10 cellular contexts compared by ENCODE assay signal in genomic region chr6:109794201-109794926, GRCh38.
DNase-seq lines count a peak whose midpoint lies in the region; ATAC-seq and TF ChIP-seq lines count a peak whose summit lies in the region.
"Had no signal": no experiment of that assay in that cellular context is flagged by ENCODE, and none has a peak within 500 bp of the region (broad histone marks: within the 10 kb centered on the region; RNA-seq: fewer than 3 reads in every experiment).

No MANE protein-coding gene starts in this region.

- no peaks in the 10 kb centered on the region for H3K27me3 ChIP-seq in PC-9 (ENCODE audit: insufficient read depth, low read depth)
- H3K27me3 ChIP-seq in CD4-positive, alpha-beta T cell (ENCODE audit: control insufficient read depth, insufficient read depth, low read length), result no peaks in the 10 kb centered on the region

- H3K4me3 Mint-ChIP-seq in stimulated activated memory B cell treated with anti-CD40 and anti-IgM and Interleukin-4, amounts not matched to agents 10 μg/mL and 1 μg/mL and 100 μg/mL, for 72 hours, result peak overlapping the region; percentile 47
- H3K4me3 Mint-ChIP-seq in CD4-positive, alpha-beta T cell, result no peak overlapping the region

- peaks cover 11% of the 10 kb centered on the region for H3K4me1 Mint-ChIP-seq in stimulated activated memory B cell treated with anti-CD40 and anti-IgM and Interleukin-4, amounts not matched to agents 10 μg/mL and 1 μg/mL and 100 μg/mL, for 72 hours
- no peaks in the 10 kb centered on the region for H3K4me1 Mint-ChIP-seq in CD4-positive, alpha-beta T cell (ENCODE audit: low read depth)

- H3K27ac ChIP-seq in PC-9, result peak overlapping the region; percentile 84
- H3K27ac ChIP-seq in CD4-positive, alpha-beta T cell (ENCODE audit: low read depth, low read length), result no peak overlapping the region
- H3K27ac ChIP-seq: parathyroid adenoma had no signal

- no peaks in the 10 kb centered on the region for H3K27me3 Mint-ChIP-seq in stimulated activated memory B cell treated with anti-CD40 and anti-IgM and Interleukin-4, amounts not matched to agents 10 μg/mL and 1 μg/mL and 100 μg/mL, for 72 hours
- H3K27me3 Mint-ChIP-seq in CD4-positive, alpha-beta T cell, result no peaks in the 10 kb centered on the region

- intact Hi-C loops in PC-9 (cut with micrococcal nuclease; ENCODE audit: unreplicated experiment), result no loop called here
- intact Hi-C loops in CD4-positive, alpha-beta T cell (cut with DNase I, micrococcal nuclease), result loop anchor here in 1 of 2 experiments (10.0 kb wide), 1 partner anchor 200 kb away; no protein-coding TSS in a partner anchor

- CTCF ChIA-PET in PC-9 (lab: Charles Lee), result interaction anchor here (0.5 kb wide), 1 partner anchor 13 kb away, joined by 3 read pairs; no protein-coding TSS in a partner anchor
- CTCF ChIA-PET in CD4-positive, alpha-beta T cell (lab: Charles Lee), result no interaction called here

- peak overlapping the region; percentile 63 for H3K4me2 ChIP-seq in PC-9

- peak overlapping the region; percentile 47 for H3K27ac Mint-ChIP-seq in stimulated activated memory B cell treated with anti-CD40 and anti-IgM and Interleukin-4, amounts not matched to agents 10 μg/mL and 1 μg/mL and 100 μg/mL, for 72 hours
- no peak overlapping the region for H3K27ac Mint-ChIP-seq in CD4-positive, alpha-beta T cell

- no peaks in the 10 kb centered on the region for H3K9me3 Mint-ChIP-seq in stimulated activated memory B cell treated with anti-CD40 and anti-IgM and Interleukin-4, amounts not matched to agents 10 μg/mL and 1 μg/mL and 100 μg/mL, for 72 hours
- no peaks in the 10 kb centered on the region for H3K9me3 Mint-ChIP-seq in CD4-positive, alpha-beta T cell

- H3K4me3 ChIP-seq in PC-9 (no peak overlapping the region), fibroblast of pulmonary artery (replicated peaks; ENCODE audit: low read depth, low read length) (no peak overlapping the region)

- H3K36me3 Mint-ChIP-seq in stimulated activated memory B cell treated with anti-CD40 and anti-IgM and Interleukin-4, amounts not matched to agents 10 μg/mL and 1 μg/mL and 100 μg/mL, for 72 hours, result peaks cover 33% of the 10 kb centered on the region
- peaks cover 80% of the 10 kb centered on the region for H3K36me3 Mint-ChIP-seq in CD4-positive, alpha-beta T cell (ENCODE audit: low read depth)

- H3K9me2 ChIP-seq in PC-9 (ENCODE audit: insufficient read depth), result no peaks in the 10 kb centered on the region

- no peaks in the 10 kb centered on the region for H3K9me3 ChIP-seq in PC-9 (ENCODE audit: insufficient read depth, low read depth)
- H3K9me3 ChIP-seq in CD4-positive, alpha-beta T cell (ENCODE audit: control insufficient read depth, low read length), result no peaks in the 10 kb centered on the region

- H4K20me1 ChIP-seq in PC-9 (ENCODE audit: insufficient read depth), result no peaks in the 10 kb centered on the region

- no peaks in the 10 kb centered on the region for H3K36me3 ChIP-seq in PC-9 (ENCODE audit: low read depth)

- no TSS peak for BruUV-seq in PC-9 (replicated peaks; lab: Mats Ljungman, UMichigan)

- TF ChIP-seq CTCF in PC-9 (conservative IDR thresholded peaks at IDR 0.05) (no peak), fibroblast of pulmonary artery (IDR thresholded peaks at IDR 0.05; ENCODE audit: low read length, missing control alignments) (no peak)
- no peak for TF ChIP-seq CTCF in CD4-positive, alpha-beta T cell (IDR thresholded peaks at IDR 0.05)

- DNase-seq in PC-9 (peak in 1 of 2 experiments; percentile 46), fibroblast of pulmonary artery (ENCODE audit: low read depth) (peak; percentile 72), amygdala (lab: John Stamatoyannopoulos, UW) (no peak), NCI-H446 (lab: John Stamatoyannopoulos, UW) (no peak)
- no peak for DNase-seq in CD4-positive, alpha-beta T cell
- no peak for DNase-seq in stimulated activated CD8-positive, alpha-beta memory T cell treated with anti-CD3 and anti-CD28 coated beads, Interleukin-4, amount 100 ng/mL, for 48 hours
- DNase-seq: activated T-cell treated with anti-CD3 and anti-CD28 coated beads for 4 hours had no signal

- peaks cover 20% of the 10 kb centered on the region for H3F3A ChIP-seq in PC-9 (ENCODE audit: insufficient read depth, low read depth)

- H3K4me1 ChIP-seq in PC-9 (replicated peaks; ENCODE audit: insufficient read depth), result peaks cover 56% of the 10 kb centered on the region
- H3K4me1 ChIP-seq: parathyroid adenoma had no signal

- H3K79me2 ChIP-seq in PC-9 (ENCODE audit: low read depth), result no peaks in the 10 kb centered on the region
- H3K79me2 ChIP-seq: parathyroid adenoma had no signal

- ATAC-seq in GM21526 (IDR thresholded peaks at IDR 0.05; ENCODE audit: low FRiP score, unreplicated experiment), result peak; percentile 65
- ATAC-seq in stimulated activated memory B cell treated with anti-CD40 and anti-IgM and Interleukin-4, amounts not matched to agents 10 μg/mL and 1 μg/mL and 100 μg/mL, for 72 hours, result peak; percentile 73
- no peak for ATAC-seq in CD4-positive, alpha-beta T cell (ENCODE audit: poor library complexity)

- POLR2A ChIA-PET in PC-9 (lab: Charles Lee; ENCODE audit: unreplicated experiment), result interaction anchor here (0.5 kb wide), 2 partner anchors 373 to 1302 kb away, joined by 4 to 5 read pairs; no protein-coding TSS in a partner anchor
- POLR2A ChIA-PET in CD4-positive, alpha-beta T cell (lab: Charles Lee), result no interaction called here

- no peak overlapping the region for H2AFZ ChIP-seq in PC-9
- H2AFZ ChIP-seq: parathyroid adenoma had no signal
